In the genomic region with DNA sequence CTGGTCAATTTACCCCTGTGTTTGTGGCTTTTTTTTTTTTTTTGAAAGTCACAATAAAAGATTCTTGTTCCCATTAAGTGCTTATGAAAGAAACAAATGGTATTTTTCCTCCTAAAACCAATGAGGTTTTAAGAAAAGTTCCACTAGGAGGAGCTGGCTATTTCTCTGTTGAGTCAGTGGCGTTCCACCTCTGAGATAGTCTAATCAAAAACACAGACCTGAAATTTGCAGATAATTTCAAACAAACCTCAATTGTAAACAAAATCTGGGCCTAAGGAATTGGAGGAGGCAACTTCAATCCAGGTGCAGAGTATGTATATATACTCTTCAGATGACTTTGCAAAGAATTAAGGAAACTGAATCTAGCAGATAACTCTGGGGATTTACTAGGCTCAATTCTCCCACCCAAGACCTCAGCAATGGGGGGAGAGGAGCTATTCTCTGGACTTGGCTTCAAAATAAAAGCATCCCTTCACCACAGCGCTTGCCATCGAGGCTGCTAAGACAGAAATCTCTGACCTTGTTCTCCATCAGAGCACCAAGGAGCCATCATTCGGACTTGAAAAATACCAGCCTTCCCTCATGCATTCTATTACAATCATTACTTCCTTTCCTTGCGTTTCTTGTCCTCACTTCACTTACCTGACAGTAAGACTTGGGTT, we compare ENCODE assay signal across 11 cellular contexts. TPM values are rescaled to one million over a fixed set of nuclear protein-coding genes. Genes with fewer than 3 reads are reported as not detected.
DNase-seq lines count a peak whose midpoint lies in the region; ATAC-seq, FAIRE-seq and TF ChIP-seq lines count a peak whose summit lies in the region.
"Had no signal": no experiment of that assay in that cellular context is flagged by ENCODE, and none has a peak within 500 bp of the region (broad histone marks: within the 10 kb centered on the region; RNA-seq: fewer than 3 reads in every experiment).

No MANE protein-coding gene starts in this region.

- H3K27me3 Mint-ChIP-seq in mesothelial cell of epicardium (ENCODE audit: low read depth), result no peaks in the 10 kb centered on the region

- no peak overlapping the region for H3K4me3 Mint-ChIP-seq in mesothelial cell of epicardium

- ATAC-seq in HG03025 (IDR thresholded peaks at IDR 0.05; ENCODE audit: low FRiP score, unreplicated experiment), result no peak

- H3K9me3 Mint-ChIP-seq in mesothelial cell of epicardium, result no peaks in the 10 kb centered on the region

- H3K4me1 Mint-ChIP-seq in mesothelial cell of epicardium, result peaks cover 11% of the 10 kb centered on the region

- DNase-seq in COLO829 (ENCODE audit: low spot score) (peak; percentile 34), LoVo (ENCODE audit: low spot score) (peak; percentile 11), cardiac fibroblast (ENCODE audit: low read depth in 2 of 2) (peak; percentile 50 to 57), middle frontal gyrus (ENCODE audit: extremely low spot score, low spot score) (peak; percentile 3), NCI-H2171 treated with DMSO at 0.1 percent for 48 hours (lab: John Stamatoyannopoulos, UW) (no peak), GM12891 (ENCODE audit: insufficient read length, low spot score) (no peak), mesothelial cell of epicardium (ENCODE audit: low spot score in 2 of 2, unreplicated experiment in 2 of 2) (no peak)
- DNase-seq: activated gamma-delta T cell; stimulated activated CD4-positive, alpha-beta T cell treated with anti-CD3 and anti-CD28 coated beads, Interleukin-4, amount 100 ng/mL, for 4 hours had no signal

- FAIRE-seq in GM12891 (lab: Jason Lieb, UNC), result no peak

- no peak overlapping the region for H3K27ac Mint-ChIP-seq in mesothelial cell of epicardium

- TF ChIP-seq CTCF in cardiac fibroblast (IDR thresholded peaks at IDR 0.05; ENCODE audit: low read depth, low read length) (peak; percentile 52), mesothelial cell of epicardium (IDR thresholded peaks at IDR 0.05; ENCODE audit: unreplicated experiment) (no peak)

- H3K36me3 Mint-ChIP-seq in mesothelial cell of epicardium, result no peaks in the 10 kb centered on the region

- no peak for TF ChIP-seq POLR2A in GM12891 (IDR thresholded peaks at IDR 0.05; ENCODE audit: low read depth, low read length)

- H3K4me3 ChIP-seq in cardiac fibroblast (replicated peaks in 1 of 2; ENCODE audit: low read depth in 2 of 2, low read length in 2 of 2), result no peak overlapping the region
- H3K4me3 ChIP-seq: SK-N-MC had no signal

TF ChIP-seq in GM12891, 5 proteins besides CTCF, POLR2A, EP300 and RAD21:
- TF ChIP-seq POU2F2 (IDR thresholded peaks at IDR 0.05; ENCODE audit: low read depth, low read length) (no peak), PAX5 (IDR thresholded peaks at IDR 0.05; ENCODE audit: insufficient read depth, low read length, severe bottlenecking) (no peak), TAF1 (IDR thresholded peaks at IDR 0.05; ENCODE audit: low read depth, low read length) (no peak), POLR2AphosphoS5 (IDR thresholded peaks at IDR 0.05; ENCODE audit: low read depth, low read length) (no peak), SPI1 (IDR thresholded peaks at IDR 0.05; ENCODE audit: low read depth, low read length) (no peak)

RNA-seq across cellular contexts. Expression of a gene that starts 52.4 kb away (rescaled TPM):
- polyA plus RNA-seq in GM12891 (2012; ENCODE audit: low read depth, missing spikeins), result 4.3 TPM
- 20.2 to 22.5 TPM (median 22.5 TPM) in 3 replicates for total RNA-seq in mesothelial cell of epicardium

Comparison
In these comparisons a context has a peak if more than half of its experiments do, and no peak if none do; other contexts are left out.
1. DNase-seq: peak in COLO829 (single experiment), LoVo (single experiment), cardiac fibroblast (2 of 2) and middle frontal gyrus (single experiment); none in NCI-H2171 treated with DMSO at 0.1 percent for 48 hours (single experiment), GM12891 (single experiment) and mesothelial cell of epicardium (0 of 2).